Comparison of ENCODE assay signal across 1 cellular context in genomic region chr14:75126679-75127473, GRCh38.
TF ChIP-seq lines count a peak whose summit lies in the region.

Gene NEK9, minus strand, starts transcription at chr14:75127048. Its CDS starts 127 bp downstream, at chr14:75126921.

TF ChIP-seq in SK-N-SH, 30 proteins besides CTCF, POLR2A, EP300 and RAD21 (continued from another document):
- TF ChIP-seq USF1 (IDR thresholded peaks at IDR 0.05; ENCODE audit: borderline replicate concordance, low read depth) (no peak), TAF1 (IDR thresholded peaks at IDR 0.05; ENCODE audit: borderline replicate concordance, low read depth, low read length) (peak; percentile 91), RFX5 (IDR thresholded peaks at IDR 0.05; ENCODE audit: low read length) (no peak), REST (IDR thresholded peaks at IDR 0.05; ENCODE audit: low read depth, low read length) (no peak), JUND (IDR thresholded peaks at IDR 0.05) (no peak; the same call in 1 of the 2 replicates), ZBTB33 (IDR thresholded peaks at IDR 0.05; ENCODE audit: borderline replicate concordance, low read depth) (0 out of 2 replicates have a peak, but pooled peaks have one; percentile 19), FOXM1 (IDR thresholded peaks at IDR 0.05; ENCODE audit: low read depth) (no peak), TEAD4 (IDR thresholded peaks at IDR 0.05; ENCODE audit: borderline replicate concordance, insufficient read depth) (0 out of 2 replicates have a peak, but pooled peaks have one; percentile 38), GATA2 (CRISPR knock-in tag; IDR thresholded peaks at IDR 0.05) (no peak), NFIC (IDR thresholded peaks at IDR 0.05; ENCODE audit: borderline replicate concordance) (no peak), RCOR1 (IDR thresholded peaks at IDR 0.05; ENCODE audit: low read length) (no peak), YY1 (IDR thresholded peaks at IDR 0.05; ENCODE audit: low read depth) (peak; percentile 84)
